Comparison of ENCODE assay signal across 1 cellular context in genomic region chr9:33750839-33751339, GRCh38.
TF ChIP-seq lines count a peak whose summit lies in the region.

No MANE protein-coding gene starts in this region.

TF ChIP-seq in WTC11, 78 proteins besides CTCF, POLR2A, EP300 and RAD21 (continued from another document):
- TF ChIP-seq ARID4B (CRISPR knock-in tag; IDR thresholded peaks at IDR 0.05; ENCODE audit: borderline replicate concordance): no peak
- TF ChIP-seq TCF7 (CRISPR knock-in tag; IDR thresholded peaks at IDR 0.05; ENCODE audit: low read depth): no peak
